ENCODE assay signal across 7 cellular contexts in the genomic region with DNA sequence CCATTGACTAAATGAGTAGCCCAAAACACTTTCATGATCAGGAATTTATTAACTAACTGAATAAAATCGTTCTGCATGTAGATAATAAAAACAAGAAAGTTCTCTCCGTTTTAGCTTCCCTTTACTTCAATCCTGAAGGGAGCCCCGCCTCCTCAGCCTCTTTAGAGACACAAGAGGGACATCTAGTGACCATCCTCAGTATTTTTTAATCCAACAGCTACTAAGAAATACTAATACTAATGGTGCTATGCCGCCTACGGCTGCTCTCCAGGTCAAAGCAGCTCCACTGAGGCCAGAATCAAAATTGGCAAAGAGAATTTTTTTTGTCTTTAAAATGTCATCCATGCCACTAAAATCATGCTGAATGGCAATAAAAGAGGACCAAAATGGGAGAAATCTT. TPM values are rescaled to one million over a fixed set of nuclear protein-coding genes. Genes with fewer than 3 reads are reported as not detected.
DNase-seq lines count a peak whose midpoint lies in the region; TF ChIP-seq lines count a peak whose summit lies in the region.

No MANE protein-coding gene starts in this region.

- WGBS in mesendoderm (ENCODE audit: extremely low coverage, insufficient coverage, low lambda C conversion rate), result no CpG with 5 or more reads among the region's 5 CpGs

- peak overlapping the region; percentile 73 for H3K4me3 ChIP-seq in OCI-LY3 (ENCODE audit: low read length)
- no peak overlapping the region for H3K4me3 ChIP-seq in colonic mucosa
- no peak overlapping the region for H3K4me3 ChIP-seq in mesendoderm (ENCODE audit: low read length)

- no peak overlapping the region for H3K18ac ChIP-seq in mesendoderm (ENCODE audit: low read length)

- no peak overlapping the region for H2BK5ac ChIP-seq in mesendoderm (ENCODE audit: low read length)

- no peak overlapping the region for H3K23ac ChIP-seq in mesendoderm (ENCODE audit: low read length)

- H3K4me2 ChIP-seq in OCI-LY3 (ENCODE audit: low read length) (peak overlapping the region; percentile 76), mesendoderm (ENCODE audit: low read length) (no peak overlapping the region)

- no peaks in the 10 kb centered on the region for H3K36me3 ChIP-seq in OCI-LY3 (replicated peaks; ENCODE audit: low read depth, low read length)
- H3K36me3 ChIP-seq in colonic mucosa, result no peaks in the 10 kb centered on the region
- H3K36me3 ChIP-seq in mesendoderm (ENCODE audit: control insufficient read depth, insufficient read depth, low read length), result no peaks in the 10 kb centered on the region

- H3K79me2 ChIP-seq in OCI-LY3 (ENCODE audit: low read length), result no peaks in the 10 kb centered on the region
- H3K79me2 ChIP-seq in mesendoderm (ENCODE audit: control insufficient read depth, insufficient read depth, low read length), result no peaks in the 10 kb centered on the region

- H2AFZ ChIP-seq in OCI-LY3 (ENCODE audit: low read depth, low read length), result 0 out of 2 replicates have a peak overlapping the region, but pooled peaks have one; percentile 25

- H3K9ac ChIP-seq in OCI-LY3 (ENCODE audit: low read length) (0 out of 2 replicates have a peak overlapping the region, but pooled peaks have one; percentile 19), colonic mucosa (ENCODE audit: low read depth in 2 of 2, low read length in 2 of 2) (no peak overlapping the region), mesendoderm (ENCODE audit: low read length) (no peak overlapping the region)

- H3K27ac ChIP-seq in OCI-LY3 (ENCODE audit: low read length), result no peak overlapping the region
- H3K27ac ChIP-seq in colonic mucosa, result no peak overlapping the region
- no peak overlapping the region for H3K27ac ChIP-seq in mesendoderm (ENCODE audit: low read depth, low read length)

- H3K27me3 ChIP-seq in OCI-LY3 (ENCODE audit: low read depth, low read length) (no peaks in the 10 kb centered on the region), colonic mucosa (peaks cover 29% of the 10 kb centered on the region), mesendoderm (ENCODE audit: insufficient read depth, low read length, poor library complexity) (peaks cover 21% of the 10 kb centered on the region)

- intact Hi-C loops in colonic mucosa (cut with DNase I), result no loop called here

- no peak overlapping the region for H4K8ac ChIP-seq in mesendoderm (ENCODE audit: low read depth, low read length)

- H3K79me1 ChIP-seq in mesendoderm (ENCODE audit: low read length), result no peaks in the 10 kb centered on the region

- H4K5ac ChIP-seq in mesendoderm (ENCODE audit: low read length), result no peak overlapping the region

- peak; percentile 69 for TF ChIP-seq CTCF in OCI-LY3 (IDR thresholded peaks at IDR 0.05; ENCODE audit: low read depth, low read length)
- peak; percentile 49 for TF ChIP-seq CTCF in colonic mucosa (IDR thresholded peaks at IDR 0.05)

- no peak overlapping the region for H3K56ac ChIP-seq in mesendoderm (ENCODE audit: low read length)

- no peak overlapping the region for H2AK5ac ChIP-seq in mesendoderm (ENCODE audit: low read length)

- peaks cover 4% of the 10 kb centered on the region; the same call in 1 of the 2 replicates for H3K4me1 ChIP-seq in OCI-LY3 (ENCODE audit: low read length)
- no peaks in the 10 kb centered on the region for H3K4me1 ChIP-seq in colonic mucosa
- no peaks in the 10 kb centered on the region for H3K4me1 ChIP-seq in mesendoderm (ENCODE audit: control insufficient read depth, low read depth, low read length)

- no peak overlapping the region for H2BK15ac ChIP-seq in mesendoderm (replicated peaks; ENCODE audit: low read depth)

- H2BK120ac ChIP-seq in mesendoderm (ENCODE audit: low read depth, low read length), result no peak overlapping the region

- H3K9me3 ChIP-seq in OCI-LY3 (ENCODE audit: insufficient read depth, low read length), result no peaks in the 10 kb centered on the region
- no peaks in the 10 kb centered on the region for H3K9me3 ChIP-seq in colonic mucosa

- no peak overlapping the region for H3K4ac ChIP-seq in mesendoderm (ENCODE audit: low read depth, low read length)

- DNase-seq in Daoy (ENCODE audit: low read depth), result peak; percentile 25
- peak; percentile 13 for DNase-seq in GM19240 (ENCODE audit: insufficient read length, low spot score)
- DNase-seq in HT-29 (ENCODE audit: low spot score), result peak; percentile 71
- peak; percentile 29 for DNase-seq in colonic mucosa
- DNase-seq in mesendoderm, result peak; percentile 67
- DNase-seq in cerebellar nuclear complex (lab: John Stamatoyannopoulos, UW), result no peak

- H4K20me1 ChIP-seq in OCI-LY3 (ENCODE audit: insufficient read depth, low read length), result no peaks in the 10 kb centered on the region

RNA-seq across cellular contexts. Expression of a gene that starts 3.2 kb away (rescaled TPM):
- total RNA-seq in Daoy (2014; rRNA removed; shearing (Covaris generic)), result 0.06 TPM in 1 of 2 replicates, not detected in the other
- not detected in 2 replicates for total RNA-seq in HT-29 (2014; rRNA removed; shearing (Covaris generic))
- total RNA-seq in colonic mucosa, result 1 to 10 TPM in 1 of 2 donors, under 1 TPM in 1; 0.96 to 1.3 TPM
- 0.35 TPM for polyA plus RNA-seq in mesendoderm (2013, experiment 1 of 2)
- 0.60 TPM for polyA plus RNA-seq in mesendoderm (2013, experiment 2 of 2)

Comparison
In these comparisons a context has a peak if more than half of its experiments do, and no peak if none do; other contexts are left out.
1. DNase-seq: peak in Daoy (single experiment), GM19240 (single experiment), HT-29 (single experiment), colonic mucosa (single experiment) and mesendoderm (single experiment); none in cerebellar nuclear complex (0 of 2).